ENCODE assay signal across 19 cellular contexts in the genomic region with DNA sequence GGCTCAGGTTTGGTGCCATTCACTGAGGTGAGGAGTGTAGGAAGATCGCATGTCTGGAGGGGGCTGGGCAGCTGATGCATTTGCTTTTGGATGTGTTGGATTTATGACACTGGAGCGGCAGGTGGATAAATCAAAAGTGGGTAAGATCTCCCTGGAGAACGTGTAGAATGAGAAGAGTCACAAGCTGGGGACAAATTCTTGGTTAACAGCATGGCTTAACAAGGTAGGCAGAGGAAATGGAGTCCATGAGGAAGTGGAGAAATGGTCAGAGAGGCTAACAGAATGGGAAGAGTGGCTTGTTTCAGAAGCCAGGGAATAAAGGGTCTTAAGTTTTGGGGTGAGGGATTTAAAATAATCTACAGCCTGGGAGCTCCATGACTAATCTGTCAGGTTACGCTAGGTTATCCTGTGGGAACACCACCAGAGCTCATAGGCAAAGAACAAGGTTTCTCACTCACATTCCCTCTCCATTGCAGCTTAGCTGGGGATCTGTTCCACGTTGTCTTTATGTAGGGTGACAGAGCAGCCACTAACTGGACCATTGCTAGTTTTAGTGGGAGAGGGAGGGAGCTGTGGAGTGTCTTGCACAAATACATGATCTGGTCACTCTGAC.
"Had no signal": no experiment of that assay in that cellular context is flagged by ENCODE, and none has a peak within 500 bp of the region (broad histone marks: within the 10 kb centered on the region; RNA-seq: fewer than 3 reads in every experiment).

No MANE protein-coding gene starts in this region.

- H3K4me3 Mint-ChIP-seq: activated CD8-positive, alpha-beta T cell treated with anti-CD3 and anti-CD28 coated beads, Interleukin-2, amount 10 ng/mL, durations not matched to agents 7 days and 5 days; activated T-helper 1 cell treated with anti-CD3 and anti-CD28 coated beads, Interleukin-12 subunit alpha, Interleukin-12 subunit beta, Interleukin-2, Interleukin-4 antibody, amounts not matched to agents 30 ng/mL and 10 ng/mL and 1 ng/mL, durations not matched to agents 14 hours and 24 hours and 36 hours; immature natural killer cell; naive B cell; neural crest cell had no signal

- H3K27me3 Mint-ChIP-seq: naive B cell had no signal

- H3K27ac ChIP-seq: cardiac muscle cell, foreskin keratinocyte, thoracic aorta, upper lobe of right lung had no signal

- H3K9me3 Mint-ChIP-seq: activated T-helper 1 cell treated with anti-CD3 and anti-CD28 coated beads, Interleukin-12 subunit alpha, Interleukin-12 subunit beta, Interleukin-2, Interleukin-4 antibody, amounts not matched to agents 30 ng/mL and 10 ng/mL and 1 ng/mL, durations not matched to agents 14 hours and 24 hours and 36 hours; immature natural killer cell; naive B cell; neural crest cell had no signal

- H3K27ac Mint-ChIP-seq: activated CD8-positive, alpha-beta T cell treated with anti-CD3 and anti-CD28 coated beads, Interleukin-2, amount 10 ng/mL, durations not matched to agents 7 days and 5 days; activated T-helper 1 cell treated with anti-CD3 and anti-CD28 coated beads, Interleukin-12 subunit alpha, Interleukin-12 subunit beta, Interleukin-2, Interleukin-4 antibody, amounts not matched to agents 30 ng/mL and 10 ng/mL and 1 ng/mL, durations not matched to agents 14 hours and 24 hours and 36 hours had no signal

- H3K4me1 ChIP-seq: upper lobe of right lung had no signal

- DNase-seq: activated CD4-positive, alpha-beta T cell treated with anti-CD3 and anti-CD28 coated beads, Interleukin-2, amount 50 U/mL, for 1 hour; activated CD4-positive, CD25-positive, alpha-beta regulatory T cell treated with anti-CD3 and anti-CD28 coated beads, Interleukin-2, amount 50 U/mL, for 72 hours; activated CD8-positive, alpha-beta T cell treated with anti-CD3 and anti-CD28 coated beads, Interleukin-2, amount 10 ng/mL, durations not matched to agents 7 days and 5 days; anterior cingulate cortex; body of pancreas; foreskin keratinocyte; immature natural killer cell; naive B cell; occipital lobe; posterior cingulate gyrus; stimulated activated CD4-positive, alpha-beta T cell treated with anti-CD3 and anti-CD28 coated beads, Interleukin-4, amount 100 ng/mL, for 1 hour; stimulated activated naive CD4-positive, alpha-beta T cell; upper lobe of right lung had no signal

- ATAC-seq: activated CD8-positive, alpha-beta T cell treated with anti-CD3 and anti-CD28 coated beads, Interleukin-2, amount 10 ng/mL, durations not matched to agents 7 days and 5 days; body of pancreas; foreskin keratinocyte; left lobe of liver; upper lobe of right lung had no signal

- H3K4me1 Mint-ChIP-seq: immature natural killer cell, naive B cell had no signal

- H3K4me3 ChIP-seq: body of pancreas, cardiac muscle cell, lung, thoracic aorta, upper lobe of right lung had no signal

- H3K9me3 ChIP-seq: body of pancreas, thoracic aorta, upper lobe of right lung had no signal

- H3K27me3 ChIP-seq: body of pancreas, cardiac muscle cell, foreskin keratinocyte, upper lobe of right lung had no signal
